In genomic region chr5:131654309-131654708, GRCh38 we compare ENCODE assay signal across 18 cellular contexts. TPM values are rescaled to one million over a fixed set of nuclear protein-coding genes. Genes with fewer than 3 reads are reported as not detected.
A peak's percentile ranks its signal among the peaks of the same experiment; 100 is the strongest.
DNase-seq lines count a peak whose midpoint lies in the region; ATAC-seq, FAIRE-seq and TF ChIP-seq lines count a peak whose summit lies in the region.
"Had no signal": no experiment of that assay in that cellular context is flagged by ENCODE, and none has a peak within 500 bp of the region (broad histone marks: within the 10 kb centered on the region; RNA-seq: fewer than 3 reads in every experiment).

No MANE protein-coding gene starts in this region.

- DNase-seq in activated naive CD4-positive, alpha-beta T cell treated with anti-CD3 and anti-CD28 coated beads, Interleukin-2, amount 50 U/mL, for 16 hours = no peak
- DNase-seq in left lung (no peak), lower lobe of right lung (no peak), upper lobe of left lung (no peak), GM12891 (ENCODE audit: insufficient read length, low spot score) (no peak)
- DNase-seq: Calu3; CD8-positive, alpha-beta T cell; DMS79; GF-D8; GOT3; H9 had no signal

- H3K9me3 ChIP-seq in left lung = no peaks in the 10 kb centered on the region
- H3K9me3 ChIP-seq in lower lobe of right lung = no peaks in the 10 kb centered on the region
- H3K9me3 ChIP-seq in upper lobe of left lung = no peaks in the 10 kb centered on the region

- H3K4me1 ChIP-seq in left lung (peaks cover 0 to 17% of the 10 kb centered on the region in 2 donors), lower lobe of right lung (no peaks in the 10 kb centered on the region), upper lobe of left lung (peaks cover 0 to 13% (median 0%) of the 10 kb centered on the region in 4 donors)

- TF ChIP-seq CTCF in left lung (IDR thresholded peaks at IDR 0.05) (no peak), lower lobe of right lung (IDR thresholded peaks at IDR 0.05) (no peak), upper lobe of left lung (IDR thresholded peaks at IDR 0.05) (no peak)

- H3K9me3 Mint-ChIP-seq in activated naive CD4-positive, alpha-beta T cell treated with anti-CD3 and anti-CD28 coated beads, Interleukin-2, amount 50 U/mL, for 24 hours = peaks cover under 1% of the 10 kb centered on the region
- H3K9me3 Mint-ChIP-seq: CD8-positive, alpha-beta T cell; H9 had no signal

- FAIRE-seq in GM12891 (lab: Jason Lieb, UNC) = no peak
- FAIRE-seq: GM19239 had no signal

- H3K4me3 ChIP-seq in left lung (no peak overlapping the region), lower lobe of right lung (no peak overlapping the region), upper lobe of left lung (no peak overlapping the region)
- H3K4me3 ChIP-seq: BLaER1 treated with 17β-estradiol and CSF1 and Interleukin-3, amounts not matched to agents 10 nM and 100 nM had no signal

- intact Hi-C loops in left lung (cut with DNase I) (no loop called here), lower lobe of right lung (cut with DNase I) (no loop called here)

- TF ChIP-seq POLR2A in upper lobe of left lung (IDR thresholded peaks at IDR 0.05) (no peak), GM12891 (IDR thresholded peaks at IDR 0.05; ENCODE audit: low read depth, low read length) (no peak)

- TF ChIP-seq EP300 in upper lobe of left lung (IDR thresholded peaks at IDR 0.05) = no peak

- no peak overlapping the region for H3K4me3 Mint-ChIP-seq in activated naive CD4-positive, alpha-beta T cell treated with anti-CD3 and anti-CD28 coated beads, Interleukin-2, amount 50 U/mL, for 24 hours
- H3K4me3 Mint-ChIP-seq: B cell; CD8-positive, alpha-beta T cell; H9 had no signal

- no peaks in the 10 kb centered on the region for H3K27me3 Mint-ChIP-seq in activated naive CD4-positive, alpha-beta T cell treated with anti-CD3 and anti-CD28 coated beads, Interleukin-2, amount 50 U/mL, for 24 hours
- H3K27me3 Mint-ChIP-seq: B cell had no signal

- H3K27me3 ChIP-seq in left lung (no peaks in the 10 kb centered on the region), lower lobe of right lung (ENCODE audit: low read depth) (no peaks in the 10 kb centered on the region), upper lobe of left lung (no peaks in the 10 kb centered on the region)
- H3K27me3 ChIP-seq: BLaER1 treated with 17β-estradiol and CSF1 and Interleukin-3, amounts not matched to agents 10 nM and 100 nM had no signal

- ATAC-seq in left lung (no peak), lower lobe of right lung (no peak), upper lobe of left lung (ENCODE audit: low FRiP score in 2 of 2) (no peak), HG03439 (IDR thresholded peaks at IDR 0.05; ENCODE audit: unreplicated experiment) (no peak), GM21528 (IDR thresholded peaks at IDR 0.05; ENCODE audit: low FRiP score, unreplicated experiment) (no peak)
- ATAC-seq: CD8-positive, alpha-beta T cell had no signal

- H3K27ac Mint-ChIP-seq in activated naive CD4-positive, alpha-beta T cell treated with anti-CD3 and anti-CD28 coated beads, Interleukin-2, amount 50 U/mL, for 24 hours = peak overlapping the region; percentile 24
- H3K27ac Mint-ChIP-seq: B cell; CD8-positive, alpha-beta T cell; H9 had no signal

- H3K36me3 ChIP-seq in left lung (peaks cover 0 to 52% of the 10 kb centered on the region in 2 donors), lower lobe of right lung (peaks cover 41% of the 10 kb centered on the region), upper lobe of left lung (peaks cover 4 to 50% (median 19%) of the 10 kb centered on the region in 4 donors)

- no peaks in the 10 kb centered on the region for H3K4me1 Mint-ChIP-seq in activated naive CD4-positive, alpha-beta T cell treated with anti-CD3 and anti-CD28 coated beads, Interleukin-2, amount 50 U/mL, for 24 hours
- H3K4me1 Mint-ChIP-seq: H9 had no signal

- WGBS in upper lobe of left lung, 2 donors = 76 to 78% methylated on average over 2 of the region's 2 CpGs

- H3K27ac ChIP-seq in left lung (peak overlapping the region; percentile 33 to 86), lower lobe of right lung (peak overlapping the region; percentile 21), upper lobe of left lung (peak overlapping the region in 3 of 4 donors; percentile 23 to 71 (median 35))
- H3K27ac ChIP-seq: BLaER1 treated with 17β-estradiol and CSF1 and Interleukin-3, amounts not matched to agents 10 nM and 100 nM; KMS-11 had no signal

- H3K36me3 Mint-ChIP-seq in activated naive CD4-positive, alpha-beta T cell treated with anti-CD3 and anti-CD28 coated beads, Interleukin-2, amount 50 U/mL, for 24 hours = peaks cover 36% of the 10 kb centered on the region

TF ChIP-seq in GM12891, 5 proteins besides CTCF, POLR2A, EP300 and RAD21:
- TF ChIP-seq SPI1 (IDR thresholded peaks at IDR 0.05; ENCODE audit: low read depth, low read length) (no peak), TAF1 (IDR thresholded peaks at IDR 0.05; ENCODE audit: low read depth, low read length) (no peak), POLR2AphosphoS5 (IDR thresholded peaks at IDR 0.05; ENCODE audit: low read depth, low read length) (no peak), PAX5 (IDR thresholded peaks at IDR 0.05; ENCODE audit: insufficient read depth, low read length, severe bottlenecking) (no peak), POU2F2 (IDR thresholded peaks at IDR 0.05; ENCODE audit: low read depth, low read length) (no peak)

RNA-seq across cellular contexts. Expression of gene RAPGEF6, which starts 19.3 kb away (rescaled TPM):
- 10 to 100 TPM; 19.2 to 23.7 TPM for total RNA-seq in left lung
- 21.7 TPM for total RNA-seq in lower lobe of right lung
- total RNA-seq in upper lobe of left lung = 10 to 100 TPM; 16.4 to 49.4 (median 31.6) TPM
- 5.3 TPM for polyA plus RNA-seq in GM12891 (2012; ENCODE audit: low read depth, missing spikeins)
